27 cellular contexts compared by ENCODE assay signal in the genomic region with DNA sequence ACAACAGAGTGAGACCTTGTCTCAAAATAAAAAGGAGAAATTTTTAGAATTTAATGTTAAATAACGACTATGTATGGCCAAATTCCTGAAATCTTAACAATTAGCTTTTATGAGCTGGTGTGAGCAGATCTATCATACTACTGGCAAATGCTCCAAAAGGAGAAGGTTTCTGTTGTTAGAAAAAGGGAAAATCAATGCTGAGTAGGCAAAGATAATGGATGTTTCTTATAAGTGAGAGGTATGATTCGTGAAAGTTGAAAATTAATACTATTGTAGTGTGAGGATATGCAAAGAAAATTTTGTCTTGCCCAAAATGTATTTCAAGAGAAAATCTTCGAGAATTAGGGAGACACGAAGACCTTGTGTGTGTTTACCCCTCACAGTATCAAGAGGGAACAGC.
"Had no signal": no experiment of that assay in that cellular context is flagged by ENCODE, and none has a peak within 500 bp of the region (broad histone marks: within the 10 kb centered on the region; RNA-seq: fewer than 3 reads in every experiment).

No MANE protein-coding gene starts in this region.

- H3K4me1 ChIP-seq: stomach, suprapubic skin, testis, thyroid gland, tibial artery, tibial nerve, transverse colon, upper lobe of left lung, upper lobe of right lung, uterus, vagina had no signal

- FAIRE-seq: urothelium cell line had no signal

- ATAC-seq: stimulated activated effector memory CD8-positive, alpha-beta T cell treated with anti-CD3 and anti-CD28 coated beads, Interleukin-12 subunit alpha, Interleukin-12 subunit beta, amount 100 ng/mL, for 72 hours; stimulated activated memory B cell treated with anti-CD40 and anti-IgM and Interleukin-4, amounts not matched to agents 10 μg/mL and 1 μg/mL and 100 μg/mL, for 72 hours; stimulated activated naive B cell treated with anti-CD40 and anti-IgM and Interleukin-4, amounts not matched to agents 10 μg/mL and 1 μg/mL and 100 μg/mL, for 72 hours; stimulated activated naive CD8-positive, alpha-beta T cell treated with anti-CD3 and anti-CD28 coated beads, Interleukin-15, amount 100 ng/mL, for 72 hours; stimulated activated naive CD8-positive, alpha-beta T cell treated with anti-CD3 and anti-CD28 coated beads, Interleukin-15, Interleukin-2, amounts not matched to agents 100 U/mL and 50 U/mL, for 24 hours; upper lobe of right lung had no signal

- H3K9me3 ChIP-seq: stomach, suprapubic skin, testis, thoracic aorta, thyroid gland, tibial artery, tibial nerve, transverse colon, upper lobe of left lung, upper lobe of right lung, uterus, vagina had no signal

- H3K27me3 ChIP-seq: stomach, suprapubic skin, testis, thyroid gland, tibial artery, tibial nerve, transverse colon, upper lobe of left lung, upper lobe of right lung, uterus, vagina had no signal

- H3K36me3 ChIP-seq: stomach, suprapubic skin, thoracic aorta, thyroid gland, tibial artery, tibial nerve, transverse colon, upper lobe of left lung, upper lobe of right lung, uterus, vagina had no signal

- H3K27ac ChIP-seq: stomach, suprapubic skin, testis, thoracic aorta, thyroid gland, tibial artery, tibial nerve, transverse colon, upper lobe of left lung, upper lobe of right lung, uterus, vagina had no signal

- H3K4me3 ChIP-seq: stomach, suprapubic skin, testis, thoracic aorta, thyroid gland, tibial artery, tibial nerve, transverse colon, upper lobe of left lung, upper lobe of right lung, uterus, vagina had no signal

- DNase-seq: stimulated activated CD4-positive, alpha-beta T cell treated with anti-CD3 and anti-CD28 coated beads, Interleukin-2, amount 100 ng/mL, for 48 hours; stimulated activated CD4-positive, alpha-beta T cell treated with anti-CD3 and anti-CD28 coated beads, Interleukin-4, amount 100 ng/mL, for 1 hour; stimulated activated CD4-positive, alpha-beta T cell treated with anti-CD3 and anti-CD28 coated beads, Interleukin-4, amount 100 ng/mL, for 24 hours; stimulated activated CD4-positive, alpha-beta T cell treated with anti-CD3 and anti-CD28 coated beads, Interleukin-4, amount 100 ng/mL, for 4 hours; stimulated activated CD8-positive, alpha-beta memory T cell treated with anti-CD3 and anti-CD28 coated beads, Interleukin-4, amount 100 ng/mL, for 48 hours; stimulated activated naive B cell treated with anti-CD40 and anti-IgM and Interleukin-4, amounts not matched to agents 10 μg/mL and 1 μg/mL and 100 μg/mL, for 72 hours; stimulated activated naive CD4-positive, alpha-beta T cell; stimulated activated naive CD4-positive, alpha-beta T cell treated with Interleukin-2 at 50 U/mL for 16 hours; stimulated activated naive CD8-positive, alpha-beta T cell treated with anti-CD3 and anti-CD28 coated beads, Interleukin-15, amount 100 ng/mL, for 72 hours; stimulated activated naive CD8-positive, alpha-beta T cell treated with anti-CD3 and anti-CD28 coated beads, Interleukin-15, Interleukin-2, amounts not matched to agents 100 U/mL and 50 U/mL, for 24 hours; stomach; substantia nigra; testis; thyroid gland; tibial artery; transverse colon; trophoblast cell; upper lobe of left lung; upper lobe of right lung; uterus had no signal
